In the genomic region with DNA sequence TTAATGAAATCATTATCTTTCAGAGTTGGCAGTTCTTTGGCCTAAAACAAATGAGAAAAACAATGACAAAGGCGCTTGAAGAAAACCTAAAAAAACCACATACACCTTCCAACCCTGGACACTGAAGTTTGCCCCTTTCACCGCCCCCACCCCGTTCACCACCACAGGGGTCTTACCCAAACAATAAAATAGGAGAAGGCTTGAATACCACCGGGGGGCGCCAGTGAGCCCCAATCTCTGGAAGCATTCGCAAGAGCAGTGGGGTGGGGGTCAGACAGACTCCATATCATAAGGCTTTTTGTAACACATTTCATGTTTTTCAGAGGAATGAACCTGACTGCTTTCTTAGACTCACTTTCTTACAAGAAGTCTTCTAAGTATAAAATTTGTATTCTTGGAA, we compare ENCODE assay signal across 9 cellular contexts.
DNase-seq lines count a peak whose midpoint lies in the region; ATAC-seq and TF ChIP-seq lines count a peak whose summit lies in the region.
"Had no signal": no experiment of that assay in that cellular context is flagged by ENCODE, and none has a peak within 500 bp of the region (broad histone marks: within the 10 kb centered on the region; RNA-seq: fewer than 3 reads in every experiment).

No MANE protein-coding gene starts in this region.

- H3K9me3 Mint-ChIP-seq in CD8-positive, alpha-beta memory T cell, result peaks cover 0 to 1% (median 0%) of the 10 kb centered on the region in 5 donors

- no peaks in the 10 kb centered on the region for H3F3A ChIP-seq in Loucy (ENCODE audit: low read depth)

- no peak overlapping the region for H3K27ac ChIP-seq in CD8-positive, alpha-beta memory T cell (ENCODE audit: low read depth, low read length)
- no peak overlapping the region for H3K27ac ChIP-seq in ovary
- H3K27ac ChIP-seq: skin epidermis had no signal

- DNase-seq in CD8-positive, alpha-beta memory T cell, result peak; percentile 55 to 81 (median 65)
- peak; percentile 33 to 52 for DNase-seq in activated CD8-positive, alpha-beta memory T cell treated with anti-CD3 and anti-CD28 coated beads for 4 hours (ENCODE audit: low read depth in 2 of 2)
- DNase-seq in epithelial cell of esophagus (ENCODE audit: low read depth) (peak; percentile 19), ovary (peak in 4 of 5 donors; percentile 27 to 54 (median 32)), NCI-H510A treated with DMSO at 0.1 percent for 48 hours (lab: John Stamatoyannopoulos, UW) (no peak)

- peak overlapping the region in 7 of 8 donors; percentile 40 to 92 (median 69) for H3K27ac Mint-ChIP-seq in CD8-positive, alpha-beta memory T cell

- no peaks in the 10 kb centered on the region for H3K27me3 ChIP-seq in CD8-positive, alpha-beta memory T cell (ENCODE audit: insufficient read depth, low read length, poor library complexity, severe bottlenecking)
- H3K27me3 ChIP-seq in Loucy (ENCODE audit: insufficient read depth, low read length, poor library complexity, severe bottlenecking) (no peaks in the 10 kb centered on the region), ovary (no peaks in the 10 kb centered on the region)

- peaks cover 9 to 92% (median 22%) of the 10 kb centered on the region in 3 donors for H3K36me3 Mint-ChIP-seq in CD8-positive, alpha-beta memory T cell

- no peak for TF ChIP-seq EP300 in ovary (IDR thresholded peaks at IDR 0.05)

- H3K79me2 ChIP-seq in Loucy (ENCODE audit: insufficient read depth, low read length), result no peaks in the 10 kb centered on the region

- H2AFZ ChIP-seq in Loucy (ENCODE audit: low read length), result no peak overlapping the region

- 51 to 60% (median 57%) methylated on average over 6 of the region's 6 CpGs for whole genome bisulfite sequencing in ovary, 3 donors

- peaks cover 33% of the 10 kb centered on the region for H3K36me3 ChIP-seq in CD8-positive, alpha-beta memory T cell (ENCODE audit: insufficient read depth, low read length)
- H3K36me3 ChIP-seq in Loucy (ENCODE audit: insufficient read depth, low read length) (peaks cover 37% of the 10 kb centered on the region; the same call in 1 of the 2 replicates), ovary (no peaks in the 10 kb centered on the region)

- H3K4me3 Mint-ChIP-seq in CD8-positive, alpha-beta memory T cell, result peak overlapping the region in 1 of 7 donors; percentile 46

- H4K20me1 ChIP-seq in Loucy (ENCODE audit: insufficient read depth, low read length, poor library complexity, severe bottlenecking), result no peaks in the 10 kb centered on the region

- H3K4me1 Mint-ChIP-seq in CD8-positive, alpha-beta memory T cell, result peaks cover 33 to 41% (median 38%) of the 10 kb centered on the region in 3 donors

- TF ChIP-seq POLR2A in ovary (IDR thresholded peaks at IDR 0.05), result no peak

- H3K9ac ChIP-seq in Loucy (ENCODE audit: low read depth, low read length, poor library complexity, severe bottlenecking), result no peak overlapping the region

- H3K4me1 ChIP-seq in CD8-positive, alpha-beta memory T cell (ENCODE audit: insufficient read depth, low read length), result no peaks in the 10 kb centered on the region
- H3K4me1 ChIP-seq in Loucy (ENCODE audit: insufficient read depth, low read length, poor library complexity, severe bottlenecking), result peaks cover 10% of the 10 kb centered on the region
- H3K4me1 ChIP-seq in ovary (ENCODE audit: insufficient read depth), result peaks cover 1% of the 10 kb centered on the region

- H3K9me2 ChIP-seq in Loucy (replicated peaks; ENCODE audit: low read depth, low read length), result no peaks in the 10 kb centered on the region

- H3K4me2 ChIP-seq in Loucy (ENCODE audit: low read depth, low read length, poor library complexity, severe bottlenecking), result no peak overlapping the region

- CTCF ChIA-PET in CD8-positive, alpha-beta memory T cell (lab: Charles Lee), result interaction anchor here (0.9 to 2.2 kb wide), 4 partner anchors 11 to 438 kb away, joined by 3 to 10 read pairs (median 5); no protein-coding TSS in a partner anchor

- H3K27me3 Mint-ChIP-seq in CD8-positive, alpha-beta memory T cell, result no peaks in the 10 kb centered on the region

- ATAC-seq in GM21786 (IDR thresholded peaks at IDR 0.05; ENCODE audit: unreplicated experiment) (no peak), GM21619 (IDR thresholded peaks at IDR 0.05; ENCODE audit: unreplicated experiment) (no peak)

- intact Hi-C loops in ovary (cut with DNase I), result loop anchor here in 1 of 4 donors (10.0 kb wide), 1 partner anchor 434 kb away; no protein-coding TSS in a partner anchor

- TF ChIP-seq CTCF in Loucy (conservative IDR thresholded peaks at IDR 0.05; ENCODE audit: low read length), result peak; percentile 95
- TF ChIP-seq CTCF in epithelial cell of esophagus (IDR thresholded peaks at IDR 0.05; ENCODE audit: insufficient read depth, low read depth, low read length, missing control alignments), result peak; percentile 37
- TF ChIP-seq CTCF in ovary (IDR thresholded peaks at IDR 0.05), result no peak

- POLR2A ChIA-PET in CD8-positive, alpha-beta memory T cell (lab: Charles Lee), result interaction anchor here (0.6 kb wide), 1 partner anchor 210 kb away, joined by 3 read pairs; no protein-coding TSS in a partner anchor

- H3K9me3 ChIP-seq in CD8-positive, alpha-beta memory T cell (ENCODE audit: low read length), result no peaks in the 10 kb centered on the region
- H3K9me3 ChIP-seq in Loucy (ENCODE audit: insufficient read depth, low read depth, low read length) (no peaks in the 10 kb centered on the region), ovary (no peaks in the 10 kb centered on the region)

- no peak overlapping the region for H3K4me3 ChIP-seq in CD8-positive, alpha-beta memory T cell (ENCODE audit: low read length)
- H3K4me3 ChIP-seq in Loucy (ENCODE audit: low read length, poor library complexity, severe bottlenecking), result no peak overlapping the region
- H3K4me3 ChIP-seq in epithelial cell of esophagus (ENCODE audit: low read length), result no peak overlapping the region
- no peak overlapping the region for H3K4me3 ChIP-seq in ovary
- H3K4me3 ChIP-seq: skin epidermis had no signal

Comparison
In these comparisons a context has a peak if more than half of its experiments do, and no peak if none do; other contexts are left out.
1. CTCF ChIP-seq: peak in Loucy (single experiment) and epithelial cell of esophagus (single experiment); none in ovary (0 of 3).